Comparison of ENCODE assay signal across 8 cellular contexts in genomic region chr1:113072757-113073456, GRCh38. TPM values are rescaled to one million over a fixed set of nuclear protein-coding genes. Genes with fewer than 3 reads are reported as not detected.
DNase-seq lines count a peak whose midpoint lies in the region; ATAC-seq and TF ChIP-seq lines count a peak whose summit lies in the region.

Gene LRIG2 (plus strand): TSS chr1:113073198. CDS start chr1:113073407, 209 bp downstream.

- TF ChIP-seq POLR2A in uterus (IDR thresholded peaks at IDR 0.05) = peak; percentile 85 to 86

- H3K36me3 ChIP-seq in ascending aorta (peaks cover under 1% of the 10 kb centered on the region in 2 donors), uterus (no peaks in the 10 kb centered on the region)

- TF ChIP-seq CTCF in ascending aorta (IDR thresholded peaks at IDR 0.05) (peak; percentile 77 to 87 (median 83)), uterus (IDR thresholded peaks at IDR 0.05) (peak; percentile 77 to 90 (median 80))

- peak; percentile 96 for DNase-seq in NCI-H187 (lab: John Stamatoyannopoulos, UW)
- peak; percentile 90 to 98 (median 95) for DNase-seq in T-helper 2 cell
- DNase-seq in ascending aorta (ENCODE audit: low spot score in 2 of 2) = peak; percentile 97 to 99
- peak; percentile 99 to 100 (median 99) for DNase-seq in right cardiac atrium
- DNase-seq in pulmonary artery endothelial cell (ENCODE audit: low read depth, low spot score) = peak; percentile 94
- peak; percentile 98 for DNase-seq in uterus

- H3K9me3 ChIP-seq in ascending aorta (no peaks in the 10 kb centered on the region), right cardiac atrium (ENCODE audit: control insufficient read depth, low read length) (no peaks in the 10 kb centered on the region), uterus (no peaks in the 10 kb centered on the region)

- ATAC-seq in GM18499 (IDR thresholded peaks at IDR 0.05; ENCODE audit: insufficient read depth, unreplicated experiment) = peak; percentile 82
- peak; percentile 94 for ATAC-seq in HG02943 (IDR thresholded peaks at IDR 0.05; ENCODE audit: low read depth, unreplicated experiment)
- ATAC-seq in right cardiac atrium = peak; percentile 100

- intact Hi-C loops in ascending aorta (cut with DNase I) = loop anchor here (2.0 to 10.0 kb wide), 3 partner anchors 118 to 356 kb away; partner anchors contain the start of genes MAGI3 and SLC16A1
- intact Hi-C loops in right cardiac atrium (cut with DNase I) = no loop called here
- intact Hi-C loops in uterus (cut with DNase I; ENCODE audit: low total_unique reads) = no loop called here

- H3K27me3 ChIP-seq in ascending aorta (no peaks in the 10 kb centered on the region), right cardiac atrium (ENCODE audit: control insufficient read depth, insufficient read depth) (no peaks in the 10 kb centered on the region), uterus (no peaks in the 10 kb centered on the region)

- H3K4me1 ChIP-seq in ascending aorta (peaks cover 3 to 8% of the 10 kb centered on the region in 2 donors), right cardiac atrium (ENCODE audit: control insufficient read depth, insufficient read depth, low read length) (peaks cover 1% of the 10 kb centered on the region), uterus (no peaks in the 10 kb centered on the region)

- peak within 1 kb of the TSS; percentile 84 for H3K27ac ChIP-seq in ascending aorta
- peak within 1 kb of the TSS; percentile 84 for H3K27ac ChIP-seq in right cardiac atrium (ENCODE audit: low read length)
- peak within 1 kb of the TSS; percentile 89 for H3K27ac ChIP-seq in uterus

- WGBS in right cardiac atrium = under 1% methylated on average over 48 of the region's 48 CpGs

- H3K4me3 ChIP-seq in ascending aorta (peak within 1 kb of the TSS; percentile 63 to 79), right cardiac atrium (ENCODE audit: low read length) (peak within 1 kb of the TSS; percentile 90), uterus (peak within 1 kb of the TSS; percentile 80 to 95)

RNA-seq across cellular contexts. Expression of gene LRIG2, which starts in this region (rescaled TPM):
- total RNA-seq in ascending aorta = 16.1 TPM
- total RNA-seq in right cardiac atrium = 10 to 100 TPM in 2 of 4 donors, 1 to 10 TPM in 2; 8.9 to 11.1 (median 9.8) TPM
- 4.3 TPM for polyA plus RNA-seq in right cardiac atrium
- total RNA-seq in pulmonary artery endothelial cell = 9.5 and 12.4 TPM in 2 replicates
- total RNA-seq in uterus = 10 to 100 TPM in 3 of 4 donors, 1 to 10 TPM in 1; 7.2 to 55.8 (median 26.5) TPM

Comparison
In these comparisons a context has a peak if more than half of its experiments do, and no peak if none do; other contexts are left out.
1. Peak in every context shown above with its lines: DNase-seq, ATAC-seq, H3K4me3 ChIP-seq and H3K27ac ChIP-seq.